In the genomic region with DNA sequence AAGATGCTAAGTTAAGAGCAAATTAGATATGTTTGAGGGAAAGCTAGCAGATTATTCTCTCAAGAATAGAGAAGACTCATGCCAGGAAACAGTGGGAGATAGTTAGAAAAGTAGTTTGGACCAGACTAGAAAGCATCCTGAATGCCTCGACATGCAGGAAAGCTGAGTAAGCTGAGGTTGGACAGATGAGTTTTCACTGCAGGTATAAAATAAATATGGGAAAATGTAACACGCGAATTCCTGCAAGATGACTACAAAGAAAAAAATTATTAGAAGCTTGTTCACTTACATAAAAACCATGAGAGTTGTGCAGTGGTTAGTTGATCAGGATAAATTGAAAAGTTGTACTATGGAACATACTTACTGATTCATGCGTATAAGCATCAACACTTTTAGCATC, we compare ENCODE assay signal across 18 cellular contexts.
DNase-seq lines count a peak whose midpoint lies in the region; ATAC-seq and TF ChIP-seq lines count a peak whose summit lies in the region.
"Had no signal": no experiment of that assay in that cellular context is flagged by ENCODE, and none has a peak within 500 bp of the region (broad histone marks: within the 10 kb centered on the region; RNA-seq: fewer than 3 reads in every experiment).

No MANE protein-coding gene starts in this region.

- H3K9me3 ChIP-seq in RWPE2 (ENCODE audit: severe bottlenecking) (no peaks in the 10 kb centered on the region), neuronal stem cell (replicated peaks in 1 of 2; ENCODE audit: control insufficient read depth in 2 of 2, insufficient read depth in 1 of 2, low read depth in 1 of 2, low read length in 2 of 2) (no peaks in the 10 kb centered on the region)
- H3K9me3 ChIP-seq: BE2C had no signal

- WGBS in neuronal stem cell (ENCODE audit: extremely low coverage in 2 of 2, insufficient read length in 2 of 2, insufficient replicate concordance in 1 of 2), 2 donors: no CpG with 5 or more reads among the region's 4 CpGs

- H4K8ac ChIP-seq in neuronal stem cell (ENCODE audit: low read depth, low read length): no peak overlapping the region

- no peak overlapping the region for H3K9ac ChIP-seq in neuronal stem cell (ENCODE audit: low read depth, low read length, poor library complexity)

- no peak overlapping the region for H4K91ac ChIP-seq in neuronal stem cell (ENCODE audit: low read depth, low read length, poor library complexity)

- ATAC-seq in RWPE2 (ENCODE audit: low read depth) (peak; percentile 82), HG03175 (IDR thresholded peaks at IDR 0.05; ENCODE audit: unreplicated experiment) (no peak), sciatic nerve (no peak)

- H3K36me3 ChIP-seq in RWPE2 (ENCODE audit: low read depth) (no peaks in the 10 kb centered on the region), neuronal stem cell (replicated peaks in 1 of 2; ENCODE audit: control insufficient read depth in 2 of 2, insufficient read depth in 2 of 2, low read length in 2 of 2) (no peaks in the 10 kb centered on the region)
- H3K36me3 ChIP-seq: BE2C had no signal

- no peak for TF ChIP-seq CTCF in RWPE2 (IDR thresholded peaks at IDR 0.05; ENCODE audit: poor library complexity, severe bottlenecking)

- no peak overlapping the region for H3K18ac ChIP-seq in neuronal stem cell (ENCODE audit: low read length)

- no peak overlapping the region for H3K4ac ChIP-seq in neuronal stem cell (ENCODE audit: low read length)

- H3K4me3 ChIP-seq in RWPE2 (ENCODE audit: severe bottlenecking) (no peak overlapping the region), neuronal stem cell (ENCODE audit: low read length in 2 of 2) (no peak overlapping the region)

- no peaks in the 10 kb centered on the region for H3K27me3 ChIP-seq in RWPE2 (ENCODE audit: insufficient read depth, poor library complexity, severe bottlenecking)
- H3K27me3 ChIP-seq in neuronal stem cell (ENCODE audit: control insufficient read depth in 3 of 3, insufficient read depth in 3 of 3, low read depth in 1 of 3, low read length in 3 of 3): no peaks in the 10 kb centered on the region

- H3K79me1 ChIP-seq in neuronal stem cell (ENCODE audit: low read depth, low read length): no peaks in the 10 kb centered on the region

- no peak overlapping the region for H2AK5ac ChIP-seq in neuronal stem cell (ENCODE audit: low read depth, low read length)

- H3K4me1 ChIP-seq in RWPE2 (ENCODE audit: insufficient read depth, poor library complexity, severe bottlenecking): peaks cover 52% of the 10 kb centered on the region
- no peaks in the 10 kb centered on the region for H3K4me1 ChIP-seq in neuronal stem cell (ENCODE audit: control insufficient read depth in 2 of 2, insufficient read depth in 1 of 2, low read depth in 1 of 2, low read length in 2 of 2)
- H3K4me1 ChIP-seq: BE2C had no signal

- no peak overlapping the region for H2BK5ac ChIP-seq in neuronal stem cell (ENCODE audit: low read length)

- intact Hi-C loops in sciatic nerve (cut with DNase I): no loop called here

- H3K27ac ChIP-seq in RWPE2 (ENCODE audit: poor library complexity, severe bottlenecking): peak overlapping the region; percentile 95
- H3K27ac ChIP-seq in epithelial cell of prostate: peak overlapping the region; percentile 86
- H3K27ac ChIP-seq in neuronal stem cell (replicated peaks; ENCODE audit: low read length): no peak overlapping the region

- DNase-seq in HT1080 (ENCODE audit: low read depth): peak; percentile 35
- DNase-seq in RWPE2 (ENCODE audit: low spot score): no peak
- DNase-seq in epithelial cell of prostate (ENCODE audit: low read depth, low spot score): no peak
- DNase-seq in neuronal stem cell (ENCODE audit: low spot score): no peak
- no peak for DNase-seq in sciatic nerve (ENCODE audit: low spot score)
- DNase-seq in middle frontal gyrus (ENCODE audit: extremely low spot score, low spot score): no peak
- DNase-seq: BE2C; CD4-positive, alpha-beta memory T cell; DMS79 treated with DMSO at 0.1 percent for 48 hours; GDM1; HCEC 1CT; KBM-7; NCI-H1092 treated with DMSO at 0.1 percent for 48 hours; NCI-H1694; NCI-H2107; NCI-H345; RPMI8226 had no signal

- H3K14ac ChIP-seq in neuronal stem cell (ENCODE audit: low read length): no peak overlapping the region

- H3K4me2 ChIP-seq in neuronal stem cell (ENCODE audit: insufficient read depth, low read length, poor library complexity, severe bottlenecking): no peak overlapping the region

- no peak overlapping the region for H2BK12ac ChIP-seq in neuronal stem cell (ENCODE audit: low read length)

- peak overlapping the region; percentile 21 for H2AFZ ChIP-seq in neuronal stem cell (ENCODE audit: low read length)

- H2BK15ac ChIP-seq in neuronal stem cell (ENCODE audit: low read length): no peak overlapping the region

- no peak overlapping the region for H3K23ac ChIP-seq in neuronal stem cell (ENCODE audit: low read depth, low read length, poor library complexity)

- no peak overlapping the region for H2BK120ac ChIP-seq in neuronal stem cell (ENCODE audit: low read depth, low read length)
